Comparison of ENCODE assay signal across 18 cellular contexts in the genomic region with DNA sequence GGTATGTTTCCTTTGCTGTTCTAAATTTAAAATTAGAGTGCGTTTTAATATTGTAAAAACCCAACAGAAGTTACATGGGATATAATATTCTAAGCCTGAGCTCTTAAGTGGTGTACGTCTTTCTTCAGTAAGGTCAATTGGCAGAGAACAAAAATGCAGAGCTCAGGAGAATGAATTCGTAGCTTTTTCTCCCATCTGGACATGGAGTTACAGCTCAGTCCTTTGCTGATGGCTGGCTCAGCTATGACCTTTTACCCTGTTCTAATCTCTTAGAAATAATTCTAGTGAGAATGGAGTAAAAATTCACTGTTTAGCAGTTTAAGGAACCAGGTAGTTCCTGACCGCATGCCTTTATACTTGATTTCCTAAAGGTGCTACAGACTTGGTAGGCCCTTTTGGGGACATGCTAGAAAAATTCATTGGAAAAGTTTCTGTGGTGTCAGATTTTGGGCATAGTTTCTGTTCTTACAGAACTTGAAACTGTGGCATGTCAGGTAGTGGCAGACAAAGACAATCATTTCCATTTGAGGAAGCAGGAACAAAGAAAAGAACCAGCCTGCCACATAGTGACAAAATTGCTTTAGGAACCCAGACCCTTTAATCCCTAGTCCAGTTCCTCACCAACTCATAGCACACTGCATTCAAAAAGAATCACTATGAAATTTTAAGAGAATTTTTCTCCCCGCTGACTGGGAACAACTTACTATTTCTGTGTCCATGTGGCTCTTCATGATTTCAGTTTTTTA.
DNase-seq lines count a peak whose midpoint lies in the region; ATAC-seq and TF ChIP-seq lines count a peak whose summit lies in the region.
"Had no signal": no experiment of that assay in that cellular context is flagged by ENCODE, and none has a peak within 500 bp of the region (broad histone marks: within the 10 kb centered on the region; RNA-seq: fewer than 3 reads in every experiment).

No MANE protein-coding gene starts in this region.

- TF ChIP-seq CTCF in GM10248 (IDR thresholded peaks at IDR 0.05; ENCODE audit: control extremely low read depth, extremely low read depth, low read depth, missing control alignments) (peak; percentile 7), ovary (IDR thresholded peaks at IDR 0.05) (no peak)

- H3K36me3 ChIP-seq in iPS-20b (ENCODE audit: insufficient read depth, low read depth, low read length): no peaks in the 10 kb centered on the region
- no peaks in the 10 kb centered on the region for H3K36me3 ChIP-seq in ovary
- H3K36me3 ChIP-seq: esophagus muscularis mucosa, left lung, upper lobe of left lung had no signal

- CTCF ChIA-PET in GM10248 (lab: Yijun Ruan, JAX): interaction anchor here (1.4 kb wide), 1 partner anchor 28 kb away, joined by 3 read pairs; no protein-coding TSS in a partner anchor

- TF ChIP-seq POLR2A in ovary (IDR thresholded peaks at IDR 0.05): no peak

- no peak overlapping the region for H3K4me3 Mint-ChIP-seq in T-helper 2 cell treated with Interferon-gamma antibody and Interleukin-4, amounts not matched to agents 5 μg/mL and 100 μg/mL, for 36 hours
- H3K4me3 Mint-ChIP-seq: activated T-cell treated with anti-CD3 and anti-CD28 coated beads, Interleukin-2, amount 50 U/mL, for 4 hours; naive B cell; T-cell had no signal

- H3K27me3 Mint-ChIP-seq in T-helper 2 cell treated with Interferon-gamma antibody and Interleukin-4, amounts not matched to agents 5 μg/mL and 100 μg/mL, for 36 hours (ENCODE audit: low read depth): no peaks in the 10 kb centered on the region
- H3K27me3 Mint-ChIP-seq: naive B cell, T-cell had no signal

- peak; percentile 79 for ATAC-seq in GM21723 (IDR thresholded peaks at IDR 0.05; ENCODE audit: unreplicated experiment)
- ATAC-seq: activated T-cell treated with anti-CD3 and anti-CD28 coated beads, Interleukin-2, amount 50 U/mL, for 4 hours; left lung; right cardiac atrium; T-cell had no signal

- DNase-seq in GM10248 (ENCODE audit: extremely low spot score) (no peak), NCI-H69 (lab: John Stamatoyannopoulos, UW) (peak; percentile 12), amygdala (lab: John Stamatoyannopoulos, UW) (no peak), ovary (no peak), cerebellar nuclear complex (lab: John Stamatoyannopoulos, UW) (no peak)
- DNase-seq in T-helper 2 cell treated with Interferon-gamma antibody and Interleukin-4, amounts not matched to agents 5 μg/mL and 100 μg/mL, for 36 hours (ENCODE audit: low spot score): no peak
- DNase-seq: activated CD4-positive, alpha-beta T cell treated with anti-CD3 and anti-CD28 coated beads for 48 hours; activated T-cell treated with anti-CD3 and anti-CD28 coated beads, Interleukin-2, amount 50 U/mL, for 4 hours; left lung; naive B cell; NCI-H2081; right cardiac atrium; stimulated activated CD4-positive, alpha-beta T cell treated with anti-CD3 and anti-CD28 coated beads, Interleukin-2, amount 100 ng/mL, for 48 hours; T-cell; upper lobe of left lung had no signal

- no peaks in the 10 kb centered on the region for H3K27me3 ChIP-seq in iPS-20b (ENCODE audit: insufficient read depth, low read length)
- no peaks in the 10 kb centered on the region for H3K27me3 ChIP-seq in ovary
- H3K27me3 ChIP-seq: esophagus muscularis mucosa, left lung, upper lobe of left lung had no signal

- peaks cover under 1% of the 10 kb centered on the region for H3K9me3 Mint-ChIP-seq in T-helper 2 cell treated with Interferon-gamma antibody and Interleukin-4, amounts not matched to agents 5 μg/mL and 100 μg/mL, for 36 hours

- WGBS in ovary, 3 donors: 82 to 86% (median 83%) methylated on average over 5 of the region's 5 CpGs

- no peak overlapping the region for H3K4me3 ChIP-seq in iPS-20b (ENCODE audit: low read length)
- no peak overlapping the region for H3K4me3 ChIP-seq in ovary
- H3K4me3 ChIP-seq: esophagus muscularis mucosa, left lung, upper lobe of left lung had no signal

- no peaks in the 10 kb centered on the region for H3K4me1 Mint-ChIP-seq in T-helper 2 cell treated with Interferon-gamma antibody and Interleukin-4, amounts not matched to agents 5 μg/mL and 100 μg/mL, for 36 hours (ENCODE audit: low read depth)
- H3K4me1 Mint-ChIP-seq: naive B cell, T-cell had no signal

- POLR2A ChIA-PET in GM10248 (lab: Yijun Ruan, JAX): no interaction called here

- no peak overlapping the region for H3K27ac ChIP-seq in iPS-20b (ENCODE audit: low read length)
- H3K27ac ChIP-seq in ovary: no peak overlapping the region
- H3K27ac ChIP-seq: esophagus muscularis mucosa, left lung, upper lobe of left lung had no signal

- no peaks in the 10 kb centered on the region for H3K4me1 ChIP-seq in iPS-20b (ENCODE audit: insufficient read depth, low read length)
- no peaks in the 10 kb centered on the region for H3K4me1 ChIP-seq in ovary (ENCODE audit: insufficient read depth)
- H3K4me1 ChIP-seq: esophagus muscularis mucosa, left lung, upper lobe of left lung had no signal

- H3K36me3 Mint-ChIP-seq in T-helper 2 cell treated with Interferon-gamma antibody and Interleukin-4, amounts not matched to agents 5 μg/mL and 100 μg/mL, for 36 hours (ENCODE audit: low read depth): no peaks in the 10 kb centered on the region
- H3K36me3 Mint-ChIP-seq: naive B cell, T-cell had no signal

- H3K9ac ChIP-seq in iPS-20b (ENCODE audit: low read depth, low read length): peak overlapping the region; percentile 23

- TF ChIP-seq EP300 in ovary (IDR thresholded peaks at IDR 0.05): no peak

- intact Hi-C loops in ovary (cut with DNase I): no loop called here

- H3K9me3 ChIP-seq in iPS-20b (ENCODE audit: insufficient read depth, low read depth, low read length) (no peaks in the 10 kb centered on the region), ovary (no peaks in the 10 kb centered on the region)
- H3K9me3 ChIP-seq: esophagus muscularis mucosa, left lung, upper lobe of left lung had no signal

- H3K27ac Mint-ChIP-seq in T-helper 2 cell treated with Interferon-gamma antibody and Interleukin-4, amounts not matched to agents 5 μg/mL and 100 μg/mL, for 36 hours: no peak overlapping the region
- H3K27ac Mint-ChIP-seq: naive B cell, T-cell had no signal
